1 cellular context compared by ENCODE assay signal in the genomic region with DNA sequence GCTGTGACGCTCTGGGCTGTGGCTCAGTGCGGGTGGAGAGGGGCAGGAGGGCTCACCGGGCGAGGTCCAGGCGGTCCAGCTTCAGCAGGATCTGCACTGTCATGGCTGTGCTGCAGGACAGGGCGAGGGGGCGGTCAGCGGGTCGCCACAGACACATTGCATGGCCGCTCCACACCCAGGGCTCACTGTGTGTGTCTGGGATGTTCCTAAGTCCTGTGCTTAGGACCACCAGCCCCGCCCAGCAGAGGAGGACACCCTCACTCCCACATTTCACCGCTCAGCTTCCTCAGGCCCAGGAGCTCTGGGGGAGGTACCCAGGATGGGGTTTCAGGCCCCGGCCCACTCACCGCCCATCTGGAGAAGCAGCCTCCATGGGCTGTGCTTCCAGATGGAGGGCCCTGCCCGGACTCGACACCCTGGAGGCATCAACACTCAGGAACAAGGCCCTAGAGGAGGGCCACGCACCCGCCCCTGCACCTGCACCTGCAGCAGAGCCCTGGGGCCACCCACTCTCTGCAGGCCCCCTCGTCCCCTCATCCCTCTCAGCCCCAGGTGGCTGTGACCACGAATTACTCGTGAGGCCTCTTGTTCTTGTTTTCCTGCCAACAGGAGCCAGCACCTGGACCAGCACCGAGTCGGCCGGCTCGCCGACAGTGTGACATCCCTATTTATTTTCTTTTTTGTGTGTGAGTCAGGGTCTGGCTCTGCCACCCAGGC.
TF ChIP-seq lines count a peak whose summit lies in the region.

No MANE protein-coding gene starts in this region.

TF ChIP-seq in H1, 55 proteins besides CTCF, POLR2A, EP300 and RAD21:
- no peak for TF ChIP-seq POLR2AphosphoS5 (IDR thresholded peaks at IDR 0.05; ENCODE audit: low read depth, low read length)
- no peak for TF ChIP-seq ZNF274 (IDR thresholded peaks at IDR 0.05; ENCODE audit: borderline replicate concordance, extremely low read depth, low read length)
- no peak for TF ChIP-seq CHD2 (IDR thresholded peaks at IDR 0.05; ENCODE audit: low read length)
- TF ChIP-seq CREB1 (IDR thresholded peaks at IDR 0.05) = no peak
- no peak for TF ChIP-seq TBP (IDR thresholded peaks at IDR 0.05; ENCODE audit: low read depth, low read length)
- TF ChIP-seq USF2 (IDR thresholded peaks at IDR 0.05; ENCODE audit: low read length) = no peak
- no peak for TF ChIP-seq SP4 (IDR thresholded peaks at IDR 0.05; ENCODE audit: low read length)
- no peak for TF ChIP-seq SAP30 (IDR thresholded peaks at IDR 0.05; ENCODE audit: insufficient read depth, insufficient replicate concordance, low read length)
